14 cellular contexts compared by ENCODE assay signal in genomic region chr10:4196948-4197390, GRCh38.
A peak's percentile ranks its signal among the peaks of the same experiment; 100 is the strongest.
DNase-seq lines count a peak whose midpoint lies in the region; ATAC-seq and TF ChIP-seq lines count a peak whose summit lies in the region.
"Had no signal": no experiment of that assay in that cellular context is flagged by ENCODE, and none has a peak within 500 bp of the region (broad histone marks: within the 10 kb centered on the region; RNA-seq: fewer than 3 reads in every experiment).

No MANE protein-coding gene starts in this region.

- no peaks in the 10 kb centered on the region for H3K36me3 Mint-ChIP-seq in osteocyte (ENCODE audit: unreplicated experiment)
- H3K36me3 Mint-ChIP-seq in type B pancreatic cell, result no peaks in the 10 kb centered on the region
- H3K36me3 Mint-ChIP-seq: natural killer cell had no signal

- ATAC-seq in HG03095 (IDR thresholded peaks at IDR 0.05; ENCODE audit: unreplicated experiment) (no peak), left lobe of liver (no peak), GM19023 (IDR thresholded peaks at IDR 0.05; ENCODE audit: unreplicated experiment) (no peak)
- ATAC-seq: natural killer cell had no signal

- no peaks in the 10 kb centered on the region for H3K27me3 Mint-ChIP-seq in osteocyte (ENCODE audit: unreplicated experiment)
- H3K27me3 Mint-ChIP-seq in type B pancreatic cell, result no peaks in the 10 kb centered on the region

- H3K9me3 ChIP-seq in adipocyte (ENCODE audit: control insufficient read depth, low read length) (no peaks in the 10 kb centered on the region), cardiac muscle cell (ENCODE audit: low read depth) (no peaks in the 10 kb centered on the region)

- H3K4me3 Mint-ChIP-seq in osteocyte (ENCODE audit: unreplicated experiment) (no peak overlapping the region), type B pancreatic cell (no peak overlapping the region)
- H3K4me3 Mint-ChIP-seq: HFFc6, natural killer cell had no signal

- H3K27ac ChIP-seq in cardiac muscle cell, result peak overlapping the region; percentile 94

- H3K4me1 Mint-ChIP-seq in osteocyte (ENCODE audit: unreplicated experiment), result peaks cover 19% of the 10 kb centered on the region
- H3K4me1 Mint-ChIP-seq in type B pancreatic cell (ENCODE audit: unreplicated experiment), result peaks cover 22% of the 10 kb centered on the region

- H3K9me3 Mint-ChIP-seq in osteocyte (ENCODE audit: unreplicated experiment) (no peaks in the 10 kb centered on the region), type B pancreatic cell (no peaks in the 10 kb centered on the region)
- H3K9me3 Mint-ChIP-seq: HFFc6, natural killer cell had no signal

- H3K36me3 ChIP-seq in adipocyte (ENCODE audit: control insufficient read depth, insufficient read depth, low read length, severe bottlenecking) (no peaks in the 10 kb centered on the region), cardiac muscle cell (no peaks in the 10 kb centered on the region)

- peak; percentile 34 for DNase-seq in AG10803 (ENCODE audit: low read depth)
- peak; percentile 8 for DNase-seq in adipocyte (ENCODE audit: low read depth)
- DNase-seq in cardiac muscle cell (ENCODE audit: low read depth in 1 of 2, low spot score in 1 of 2), result peak in 1 of 2 donors; percentile 61
- no peak for DNase-seq in osteocyte (ENCODE audit: extremely low spot score, unreplicated experiment)
- no peak for DNase-seq in left lobe of liver (ENCODE audit: low spot score)
- DNase-seq in type B pancreatic cell (ENCODE audit: extremely low spot score, unreplicated experiment), result no peak
- DNase-seq: activated CD8-positive, alpha-beta memory T cell treated with anti-CD3 and anti-CD28 coated beads for 24 hours; activated naive CD4-positive, alpha-beta T cell treated with anti-CD3 and anti-CD28 coated beads, Interleukin-2, amount 50 U/mL, for 16 hours; HFFc6; natural killer cell; NCI-H2171; small intestine had no signal

- TF ChIP-seq CTCF in AG10803 (conservative IDR thresholded peaks at IDR 0.05; ENCODE audit: low read length) (no peak), cardiac muscle cell (IDR thresholded peaks at IDR 0.05; ENCODE audit: low read depth, low read length) (no peak), osteocyte (IDR thresholded peaks at IDR 0.05) (no peak), type B pancreatic cell (conservative IDR thresholded peaks at IDR 0.05) (no peak)

- H3K4me1 ChIP-seq in adipocyte (ENCODE audit: control insufficient read depth, insufficient read depth, low read length) (peaks cover 4% of the 10 kb centered on the region), cardiac muscle cell (ENCODE audit: low read depth) (peaks cover 24% of the 10 kb centered on the region)

- H3K27ac Mint-ChIP-seq in osteocyte (ENCODE audit: unreplicated experiment) (peak overlapping the region; percentile 81), type B pancreatic cell (no peak overlapping the region)
- H3K27ac Mint-ChIP-seq: HFFc6 had no signal

- no peak overlapping the region for H3K9ac ChIP-seq in adipocyte (ENCODE audit: low read length)

- H3K4me3 ChIP-seq in AG10803 (ENCODE audit: low read length) (no peak overlapping the region), adipocyte (ENCODE audit: low read length) (no peak overlapping the region), cardiac muscle cell (no peak overlapping the region)

- H3K27me3 ChIP-seq in adipocyte (replicated peaks; ENCODE audit: control insufficient read depth, insufficient read depth, low read length) (no peaks in the 10 kb centered on the region), cardiac muscle cell (no peaks in the 10 kb centered on the region)

Comparison
In these comparisons a context has a peak if more than half of its experiments do, and no peak if none do; other contexts are left out.
1. DNase-seq: peak in AG10803 (single experiment) and adipocyte (single experiment); none in osteocyte (single experiment), left lobe of liver (single experiment) and type B pancreatic cell (single experiment).